ENCODE assay signal across 27 cellular contexts in the genomic region with DNA sequence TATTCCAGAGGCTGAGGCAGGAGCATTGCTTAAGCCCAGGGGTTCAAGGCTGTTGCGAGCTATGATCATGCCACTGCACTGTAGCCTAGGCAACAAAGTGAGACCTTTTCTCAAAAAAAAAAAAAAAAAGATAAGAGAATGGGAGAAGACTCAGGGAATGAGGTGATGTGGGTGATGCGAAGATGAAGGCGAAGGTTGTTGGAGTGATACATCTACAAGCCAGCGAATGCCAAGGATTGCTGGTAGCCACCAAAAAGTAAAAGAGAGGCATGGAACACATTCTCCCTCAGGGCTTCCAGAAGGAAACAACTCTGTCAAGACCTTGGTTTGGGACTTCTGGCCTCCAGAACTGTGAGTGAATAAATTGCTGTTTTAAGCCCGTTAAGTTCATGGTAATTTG.
"Had no signal": no experiment of that assay in that cellular context is flagged by ENCODE, and none has a peak within 500 bp of the region (broad histone marks: within the 10 kb centered on the region; RNA-seq: fewer than 3 reads in every experiment).

No MANE protein-coding gene starts in this region.

- H3K4me1 ChIP-seq: stomach, suprapubic skin, testis, thyroid gland, tibial artery, tibial nerve, transverse colon, upper lobe of left lung, upper lobe of right lung, uterus, vagina had no signal

- H3K27ac Mint-ChIP-seq: stimulated activated effector memory CD8-positive, alpha-beta T cell treated with anti-CD3 and anti-CD28 coated beads, Interleukin-12 subunit alpha, Interleukin-12 subunit beta, amount 100 ng/mL, for 72 hours; stimulated activated memory B cell treated with anti-CD40 and anti-IgM and Interleukin-4, amounts not matched to agents 10 μg/mL and 1 μg/mL and 100 μg/mL, for 72 hours; stimulated activated naive B cell treated with anti-CD40 and anti-IgM and Interleukin-4, amounts not matched to agents 10 μg/mL and 1 μg/mL and 100 μg/mL, for 72 hours; stimulated activated naive CD8-positive, alpha-beta T cell treated with anti-CD3 and anti-CD28 coated beads, Interleukin-15, amount 100 ng/mL, for 72 hours; stimulated activated naive CD8-positive, alpha-beta T cell treated with anti-CD3 and anti-CD28 coated beads, Interleukin-15, Interleukin-2, amounts not matched to agents 100 ng/mL and 50 ng/mL, for 24 hours; type B pancreatic cell had no signal

- H3K9me3 Mint-ChIP-seq: stimulated activated effector memory CD8-positive, alpha-beta T cell treated with anti-CD3 and anti-CD28 coated beads, Interleukin-12 subunit alpha, Interleukin-12 subunit beta, amount 100 ng/mL, for 72 hours; stimulated activated memory B cell treated with anti-CD40 and anti-IgM and Interleukin-4, amounts not matched to agents 10 μg/mL and 1 μg/mL and 100 μg/mL, for 72 hours; stimulated activated naive B cell treated with anti-CD40 and anti-IgM and Interleukin-4, amounts not matched to agents 10 μg/mL and 1 μg/mL and 100 μg/mL, for 72 hours; stimulated activated naive CD8-positive, alpha-beta T cell treated with anti-CD3 and anti-CD28 coated beads, Interleukin-15, amount 100 ng/mL, for 72 hours; stimulated activated naive CD8-positive, alpha-beta T cell treated with anti-CD3 and anti-CD28 coated beads, Interleukin-15, Interleukin-2, amounts not matched to agents 100 ng/mL and 50 ng/mL, for 24 hours; type B pancreatic cell had no signal

- H3K4me3 ChIP-seq: stomach, suprapubic skin, testis, thoracic aorta, thyroid gland, tibial artery, tibial nerve, transverse colon, upper lobe of left lung, upper lobe of right lung, uterus, vagina had no signal

- H3K27ac ChIP-seq: stomach, suprapubic skin, testis, thoracic aorta, thyroid gland, tibial artery, tibial nerve, transverse colon, upper lobe of left lung, upper lobe of right lung, uterus, vagina had no signal

- DNase-seq: stimulated activated CD4-positive, alpha-beta T cell treated with anti-CD3 and anti-CD28 coated beads, Interleukin-2, amount 100 ng/mL, for 48 hours; stimulated activated CD4-positive, alpha-beta T cell treated with anti-CD3 and anti-CD28 coated beads, Interleukin-4, amount 100 ng/mL, for 1 hour; stimulated activated CD4-positive, alpha-beta T cell treated with anti-CD3 and anti-CD28 coated beads, Interleukin-4, amount 100 ng/mL, for 24 hours; stimulated activated CD4-positive, alpha-beta T cell treated with anti-CD3 and anti-CD28 coated beads, Interleukin-4, amount 100 ng/mL, for 4 hours; stimulated activated CD8-positive, alpha-beta memory T cell treated with anti-CD3 and anti-CD28 coated beads, Interleukin-4, amount 100 ng/mL, for 48 hours; stimulated activated naive B cell treated with anti-CD40 and anti-IgM and Interleukin-4, amounts not matched to agents 10 μg/mL and 1 μg/mL and 100 μg/mL, for 72 hours; stimulated activated naive CD4-positive, alpha-beta T cell; stimulated activated naive CD4-positive, alpha-beta T cell treated with Interleukin-2 at 50 U/mL for 16 hours; stimulated activated naive CD8-positive, alpha-beta T cell treated with anti-CD3 and anti-CD28 coated beads, Interleukin-15, amount 100 ng/mL, for 72 hours; stimulated activated naive CD8-positive, alpha-beta T cell treated with anti-CD3 and anti-CD28 coated beads, Interleukin-15, Interleukin-2, amounts not matched to agents 100 U/mL and 50 U/mL, for 24 hours; stomach; substantia nigra; testis; thyroid gland; tibial artery; transverse colon; upper lobe of left lung; upper lobe of right lung; uterus had no signal

- H3K27me3 ChIP-seq: stomach, suprapubic skin, testis, thyroid gland, tibial artery, tibial nerve, upper lobe of left lung, upper lobe of right lung, uterus, vagina had no signal

- ATAC-seq: stimulated activated effector memory CD8-positive, alpha-beta T cell treated with anti-CD3 and anti-CD28 coated beads, Interleukin-12 subunit alpha, Interleukin-12 subunit beta, amount 100 ng/mL, for 72 hours; stimulated activated memory B cell treated with anti-CD40 and anti-IgM and Interleukin-4, amounts not matched to agents 10 μg/mL and 1 μg/mL and 100 μg/mL, for 72 hours; stimulated activated naive B cell treated with anti-CD40 and anti-IgM and Interleukin-4, amounts not matched to agents 10 μg/mL and 1 μg/mL and 100 μg/mL, for 72 hours; stimulated activated naive CD8-positive, alpha-beta T cell treated with anti-CD3 and anti-CD28 coated beads, Interleukin-15, amount 100 ng/mL, for 72 hours; stimulated activated naive CD8-positive, alpha-beta T cell treated with anti-CD3 and anti-CD28 coated beads, Interleukin-15, Interleukin-2, amounts not matched to agents 100 U/mL and 50 U/mL, for 24 hours; upper lobe of right lung had no signal

- H3K36me3 ChIP-seq: stomach, suprapubic skin, thoracic aorta, thyroid gland, tibial artery, tibial nerve, transverse colon, upper lobe of left lung, upper lobe of right lung, uterus, vagina had no signal

- H3K9me3 ChIP-seq: stomach, suprapubic skin, testis, thoracic aorta, thyroid gland, tibial artery, tibial nerve, transverse colon, upper lobe of left lung, upper lobe of right lung, uterus, vagina had no signal

- H3K36me3 Mint-ChIP-seq: stimulated activated effector memory CD8-positive, alpha-beta T cell treated with anti-CD3 and anti-CD28 coated beads, Interleukin-12 subunit alpha, Interleukin-12 subunit beta, amount 100 ng/mL, for 72 hours; stimulated activated memory B cell treated with anti-CD40 and anti-IgM and Interleukin-4, amounts not matched to agents 10 μg/mL and 1 μg/mL and 100 μg/mL, for 72 hours; stimulated activated naive B cell treated with anti-CD40 and anti-IgM and Interleukin-4, amounts not matched to agents 10 μg/mL and 1 μg/mL and 100 μg/mL, for 72 hours; type B pancreatic cell had no signal

- H3K4me3 Mint-ChIP-seq: stimulated activated effector memory CD8-positive, alpha-beta T cell treated with anti-CD3 and anti-CD28 coated beads, Interleukin-12 subunit alpha, Interleukin-12 subunit beta, amount 100 ng/mL, for 72 hours; stimulated activated memory B cell treated with anti-CD40 and anti-IgM and Interleukin-4, amounts not matched to agents 10 μg/mL and 1 μg/mL and 100 μg/mL, for 72 hours; stimulated activated naive B cell treated with anti-CD40 and anti-IgM and Interleukin-4, amounts not matched to agents 10 μg/mL and 1 μg/mL and 100 μg/mL, for 72 hours; stimulated activated naive CD8-positive, alpha-beta T cell treated with anti-CD3 and anti-CD28 coated beads, Interleukin-15, amount 100 ng/mL, for 72 hours; stimulated activated naive CD8-positive, alpha-beta T cell treated with anti-CD3 and anti-CD28 coated beads, Interleukin-15, Interleukin-2, amounts not matched to agents 100 ng/mL and 50 ng/mL, for 24 hours; type B pancreatic cell had no signal

- H3K4me1 Mint-ChIP-seq: stimulated activated effector memory CD8-positive, alpha-beta T cell treated with anti-CD3 and anti-CD28 coated beads, Interleukin-12 subunit alpha, Interleukin-12 subunit beta, amount 100 ng/mL, for 72 hours; stimulated activated memory B cell treated with anti-CD40 and anti-IgM and Interleukin-4, amounts not matched to agents 10 μg/mL and 1 μg/mL and 100 μg/mL, for 72 hours; stimulated activated naive B cell treated with anti-CD40 and anti-IgM and Interleukin-4, amounts not matched to agents 10 μg/mL and 1 μg/mL and 100 μg/mL, for 72 hours; stimulated activated naive CD8-positive, alpha-beta T cell treated with anti-CD3 and anti-CD28 coated beads, Interleukin-15, amount 100 ng/mL, for 72 hours had no signal
